ENCODE assay signal across 8 cellular contexts in the genomic region with DNA sequence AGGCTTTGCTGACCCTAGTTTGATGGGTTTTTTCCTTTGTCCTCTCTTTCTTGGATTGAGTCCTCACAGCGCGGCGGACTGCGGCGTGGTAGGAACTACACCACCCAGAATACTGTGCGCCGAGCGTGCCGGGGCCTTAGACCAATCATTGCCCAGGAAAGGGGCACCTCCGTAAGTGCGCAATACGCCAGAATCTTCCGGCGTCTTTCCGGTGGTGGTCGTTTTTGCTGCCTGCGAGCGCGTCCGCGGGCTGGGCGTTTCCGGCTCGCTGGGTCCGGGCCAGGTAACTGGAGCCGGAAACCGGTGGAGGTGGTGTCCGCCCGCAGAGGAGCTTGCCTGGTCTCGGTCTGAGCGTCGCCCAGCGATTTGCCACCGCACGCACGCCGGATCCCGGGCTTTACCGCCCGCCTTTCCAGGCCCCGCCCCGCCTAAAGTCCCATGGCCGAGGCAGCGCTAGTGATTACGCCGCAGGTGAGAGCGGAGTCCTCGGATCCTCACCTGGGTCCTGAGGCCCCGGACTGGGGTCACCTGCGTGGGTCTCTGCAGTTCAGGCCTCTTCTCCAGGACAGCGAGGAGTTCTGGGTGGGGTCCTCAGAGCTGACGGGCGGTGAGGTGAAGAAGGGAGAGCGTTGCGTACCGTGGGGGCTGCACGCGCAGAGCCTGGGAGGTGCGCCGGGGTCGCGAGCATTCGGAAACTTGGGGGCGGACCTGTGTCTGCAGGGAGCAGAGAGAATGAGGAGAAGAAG.
DNase-seq lines count a peak whose midpoint lies in the region; ATAC-seq and TF ChIP-seq lines count a peak whose summit lies in the region.

ZNF549 (plus strand) TSS at position 221 of the 746 bp plus-strand sequence; CDS start at position 439, 218 bp downstream.

- ATAC-seq in GM18870 (IDR thresholded peaks at IDR 0.05; ENCODE audit: unreplicated experiment) (peak; percentile 97), HG03108 (IDR thresholded peaks at IDR 0.05; ENCODE audit: unreplicated experiment) (peak; percentile 98)

- peak; percentile 31 for DNase-seq in AG04449 (ENCODE audit: low read depth, low spot score)
- DNase-seq in NCI-H226, result peak; percentile 99
- DNase-seq in activated CD4-positive, alpha-beta T cell treated with anti-CD3 and anti-CD28 coated beads for 24 hours (ENCODE audit: low read depth in 2 of 2), result peak; percentile 77 to 82
- DNase-seq in choroid plexus epithelial cell (ENCODE audit: low read depth), result peak; percentile 94
- DNase-seq in kidney tubule cell (ENCODE audit: low spot score), result peak; percentile 91
- DNase-seq in stimulated activated CD4-positive, alpha-beta T cell treated with anti-CD3 and anti-CD28 coated beads, Interleukin-15, amount 100 ng/mL, for 48 hours (ENCODE audit: low read depth in 2 of 2), result peak; percentile 81 to 83

- no peak for TF ChIP-seq CTCF in AG04449 (IDR thresholded peaks at IDR 0.05; ENCODE audit: insufficient read depth, low read length, missing control alignments)
- no peak for TF ChIP-seq CTCF in choroid plexus epithelial cell (conservative IDR thresholded peaks at IDR 0.05; ENCODE audit: low read depth, low read length)

- H3K4me3 ChIP-seq in AG04449 (ENCODE audit: low read depth, low read length), result peak within 1 kb of the TSS; percentile 98
- peak within 1 kb of the TSS; percentile 97 for H3K4me3 ChIP-seq in choroid plexus epithelial cell (ENCODE audit: low read depth, low read length)

- POLR2A ChIA-PET in AG04449 (lab: Yijun Ruan, JAX), result no interaction called here

- CTCF ChIA-PET in AG04449 (lab: Yijun Ruan, JAX), result interaction anchor here (1.0 kb wide), 1 partner anchor 9 kb away, joined by 3 read pairs; no protein-coding TSS in a partner anchor

Comparison
In these comparisons a context has a peak if more than half of its experiments do, and no peak if none do; other contexts are left out.
1. Peak in every context shown above with its lines: DNase-seq, ATAC-seq and H3K4me3 ChIP-seq.
2. DNase-seq: peak in every context shown above with its lines; median percentile 99 in NCI-H226; 94 in choroid plexus epithelial cell; 91 in kidney tubule cell; 82 in stimulated activated CD4-positive, alpha-beta T cell treated with anti-CD3 and anti-CD28 coated beads, Interleukin-15, amount 100 ng/mL, for 48 hours; 80 in activated CD4-positive, alpha-beta T cell treated with anti-CD3 and anti-CD28 coated beads for 24 hours; 31 in AG04449.